ENCODE assay signal across 11 cellular contexts in the genomic region with DNA sequence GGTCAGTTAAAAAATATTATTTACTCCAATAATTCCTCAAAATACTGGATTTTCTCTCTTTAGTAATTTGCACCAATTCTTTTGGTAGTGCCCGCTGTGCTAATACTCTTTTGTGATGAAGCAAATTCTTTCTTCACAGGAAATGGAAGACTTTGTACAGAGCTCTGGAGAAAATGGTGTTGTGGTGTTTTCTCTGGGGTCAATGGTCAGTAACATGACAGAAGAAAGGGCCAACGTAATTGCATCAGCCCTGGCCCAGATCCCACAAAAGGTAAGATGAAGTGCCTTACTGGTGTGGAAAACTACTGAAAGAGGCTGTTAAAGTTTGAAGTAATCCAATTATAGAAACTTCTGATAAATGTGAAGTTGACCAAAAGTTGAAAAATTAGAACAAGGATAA. TPM values are rescaled to one million over a fixed set of nuclear protein-coding genes. Genes with fewer than 3 reads are reported as not detected.
DNase-seq lines count a peak whose midpoint lies in the region; ATAC-seq, FAIRE-seq and TF ChIP-seq lines count a peak whose summit lies in the region.
"Not testable (repeated sequence)": the region's sequence is repeated elsewhere in the genome, so short reads cannot be mapped to it uniquely, and the experiment has no call there.
"Had no signal": no experiment of that assay in that cellular context is flagged by ENCODE, and none has a peak within 500 bp of the region (broad histone marks: within the 10 kb centered on the region; RNA-seq: fewer than 3 reads in every experiment).

No MANE protein-coding gene starts in this region.

- H3K4me1 ChIP-seq in GM23338 (ENCODE audit: insufficient read depth); neuron (ENCODE audit: insufficient read depth, low read length); small intestine (ENCODE audit: control insufficient read depth in 2 of 2, insufficient read depth in 1 of 2, low read depth in 1 of 2, low read length in 1 of 2): not testable (repeated sequence)
- peaks cover 0 to 21% (median 10%) of the 10 kb centered on the region in 4 donors for H3K4me1 ChIP-seq in liver (ENCODE audit: control insufficient read depth in 4 of 4, insufficient read depth in 4 of 4, low read length in 3 of 4)

- not testable (repeated sequence) for H3K4me3 Mint-ChIP-seq in GM23338, WTC11

- not testable (repeated sequence) for DNase-seq in GM23338 (ENCODE audit: low spot score); WTC11 (ENCODE audit: low spot score)
- DNase-seq in cardiac fibroblast (ENCODE audit: low read depth in 2 of 2) = peak; percentile 5 to 20
- peak; percentile 27 for DNase-seq in iris pigment epithelial cell (ENCODE audit: low read depth)
- peak; percentile 41 for DNase-seq in small intestine

- not testable (repeated sequence) for H3K9me3 ChIP-seq in liver (ENCODE audit: control insufficient read depth in 4 of 4, low read length in 3 of 4); neuron (ENCODE audit: low read length); small intestine (ENCODE audit: control insufficient read depth, low read depth)

- not testable (repeated sequence) for H3K79me2 ChIP-seq in GM23338 (replicated peaks; ENCODE audit: insufficient read depth)

- CTCF ChIA-PET in WTC11 (lab: Charles Lee) = not testable (repeated sequence)

- H3K4me2 ChIP-seq in GM23338 = not testable (repeated sequence)

- not testable (repeated sequence) for TF ChIP-seq CTCF in GM23338 (conservative IDR thresholded peaks at IDR 0.05; ENCODE audit: low read depth in 2 of 2); WTC11 (IDR thresholded peaks at IDR 0.05); cardiac fibroblast (IDR thresholded peaks at IDR 0.05; ENCODE audit: low read depth, low read length); liver (IDR thresholded peaks at IDR 0.05; ENCODE audit: low read depth, low read length, missing input control)

- H3K27ac Mint-ChIP-seq in GM23338 = peak overlapping the region; percentile 76
- H3K27ac Mint-ChIP-seq in WTC11 = peak overlapping the region; percentile 65; the same call in 1 of the 2 replicates

- peak overlapping the region in 1 of 2 donors; percentile 46 for H3K9ac ChIP-seq in liver (ENCODE audit: low read depth in 1 of 2, low read length in 2 of 2)

- not testable (repeated sequence) for H3K27me3 Mint-ChIP-seq in GM23338 (ENCODE audit: insufficient read depth, low read depth, poor library complexity); WTC11 (ENCODE audit: low read depth)

- H3K36me3 Mint-ChIP-seq in GM23338 (ENCODE audit: low read depth); WTC11: not testable (repeated sequence)

- not testable (repeated sequence) for H3F3A ChIP-seq in GM23338 (replicated peaks; ENCODE audit: low read depth)

- not testable (repeated sequence) for H3K4me3 ChIP-seq in GM23338; cardiac fibroblast (replicated peaks in 1 of 2; ENCODE audit: low read depth in 2 of 2, low read length in 2 of 2); liver (ENCODE audit: low read depth in 1 of 3, low read length in 3 of 3); neuron (ENCODE audit: low read length); small intestine (ENCODE audit: low read depth in 1 of 2, low read length in 2 of 2)

- POLR2A ChIA-PET in WTC11 (lab: Charles Lee) = not testable (repeated sequence)

- not testable (repeated sequence) for H3K9me3 Mint-ChIP-seq in GM23338, WTC11

- peak; percentile 57 to 58 for TF ChIP-seq RAD21 in liver (IDR thresholded peaks at IDR 0.05)

- not testable (repeated sequence) for H3K27ac ChIP-seq in GM23338 (ENCODE audit: low read depth); small intestine (ENCODE audit: low read depth in 1 of 2, low read length in 1 of 2)
- peak overlapping the region; percentile 84 to 85 for H3K27ac ChIP-seq in liver (ENCODE audit: low read depth in 1 of 2, low read length in 2 of 2)

- peak overlapping the region; percentile 64; the same call in 1 of the 2 replicates for H2AFZ ChIP-seq in GM23338
- peak overlapping the region; percentile 23 for H2AFZ ChIP-seq in neuron (ENCODE audit: low read depth, low read length)

- 33% methylated on average over 2 of the region's 2 CpGs for WGBS in liver
- 55 to 68% (median 58%) methylated on average over 2 of the region's 2 CpGs for WGBS in small intestine, 3 donors

- not testable (repeated sequence) for H3K4me1 Mint-ChIP-seq in GM23338, WTC11

- not testable (repeated sequence) for H4K20me1 ChIP-seq in GM23338 (replicated peaks; ENCODE audit: insufficient read depth)

- not testable (repeated sequence) for H3K9me2 ChIP-seq in GM23338 (ENCODE audit: insufficient read depth)

- ATAC-seq in GM23338, WTC11: not testable (repeated sequence)

- H3K27me3 ChIP-seq in GM23338 (ENCODE audit: insufficient read depth); liver (ENCODE audit: control insufficient read depth in 4 of 4, insufficient read depth in 4 of 4, low read length in 3 of 4); neuron (ENCODE audit: insufficient read depth, low read length); small intestine (ENCODE audit: control insufficient read depth in 2 of 2, insufficient read depth in 2 of 2, low read length in 2 of 2): not testable (repeated sequence)

- FAIRE-seq in small intestine (lab: Jason Lieb, UNC) = not testable (repeated sequence)

- H3K36me3 ChIP-seq in GM23338 (ENCODE audit: insufficient read depth); liver (ENCODE audit: control insufficient read depth in 4 of 4, insufficient read depth in 3 of 4, low read depth in 1 of 4, low read length in 3 of 4); neuron (ENCODE audit: insufficient read depth, low read length); small intestine (ENCODE audit: control insufficient read depth in 2 of 2, insufficient read depth in 2 of 2, low read length in 2 of 2): not testable (repeated sequence)

TF ChIP-seq in WTC11, 78 proteins besides CTCF, POLR2A, EP300 and RAD21:
- peak; percentile 99 for TF ChIP-seq GABPB1 (CRISPR knock-in tag; IDR thresholded peaks at IDR 0.05)

TF ChIP-seq in liver, 16 proteins besides CTCF, POLR2A, EP300 and RAD21 (continues in another document):
- TF ChIP-seq NR2F2 (IDR thresholded peaks at IDR 0.05) (peak; percentile 45), GABPA (IDR thresholded peaks at IDR 0.05 in 1 of 2, conservative IDR thresholded peaks at IDR 0.05 in 1 of 2) (peak in 1 of 2 donors; percentile 57), SP1 (IDR thresholded peaks at IDR 0.05) (peak; percentile 83), HNF4G (IDR thresholded peaks at IDR 0.05) (peak; percentile 77), FOXA2 (IDR thresholded peaks at IDR 0.05) (peak; percentile 38), JUND (IDR thresholded peaks at IDR 0.05) (peak; percentile 86 to 90), RXRA (IDR thresholded peaks at IDR 0.05) (peak; percentile 91 to 94), EGR1 (IDR thresholded peaks at IDR 0.05; ENCODE audit: low read depth in 2 of 2) (peak in 1 of 2 donors; percentile 42), YY1 (IDR thresholded peaks at IDR 0.05) (peak; percentile 95), MAX (IDR thresholded peaks at IDR 0.05) (peak; percentile 62), HNF4A (conservative IDR thresholded peaks at IDR 0.05) (peak; percentile 93 to 94), TAF1 (conservative IDR thresholded peaks at IDR 0.05) (peak; percentile 59)
- TF ChIP-seq, protein P1, sequence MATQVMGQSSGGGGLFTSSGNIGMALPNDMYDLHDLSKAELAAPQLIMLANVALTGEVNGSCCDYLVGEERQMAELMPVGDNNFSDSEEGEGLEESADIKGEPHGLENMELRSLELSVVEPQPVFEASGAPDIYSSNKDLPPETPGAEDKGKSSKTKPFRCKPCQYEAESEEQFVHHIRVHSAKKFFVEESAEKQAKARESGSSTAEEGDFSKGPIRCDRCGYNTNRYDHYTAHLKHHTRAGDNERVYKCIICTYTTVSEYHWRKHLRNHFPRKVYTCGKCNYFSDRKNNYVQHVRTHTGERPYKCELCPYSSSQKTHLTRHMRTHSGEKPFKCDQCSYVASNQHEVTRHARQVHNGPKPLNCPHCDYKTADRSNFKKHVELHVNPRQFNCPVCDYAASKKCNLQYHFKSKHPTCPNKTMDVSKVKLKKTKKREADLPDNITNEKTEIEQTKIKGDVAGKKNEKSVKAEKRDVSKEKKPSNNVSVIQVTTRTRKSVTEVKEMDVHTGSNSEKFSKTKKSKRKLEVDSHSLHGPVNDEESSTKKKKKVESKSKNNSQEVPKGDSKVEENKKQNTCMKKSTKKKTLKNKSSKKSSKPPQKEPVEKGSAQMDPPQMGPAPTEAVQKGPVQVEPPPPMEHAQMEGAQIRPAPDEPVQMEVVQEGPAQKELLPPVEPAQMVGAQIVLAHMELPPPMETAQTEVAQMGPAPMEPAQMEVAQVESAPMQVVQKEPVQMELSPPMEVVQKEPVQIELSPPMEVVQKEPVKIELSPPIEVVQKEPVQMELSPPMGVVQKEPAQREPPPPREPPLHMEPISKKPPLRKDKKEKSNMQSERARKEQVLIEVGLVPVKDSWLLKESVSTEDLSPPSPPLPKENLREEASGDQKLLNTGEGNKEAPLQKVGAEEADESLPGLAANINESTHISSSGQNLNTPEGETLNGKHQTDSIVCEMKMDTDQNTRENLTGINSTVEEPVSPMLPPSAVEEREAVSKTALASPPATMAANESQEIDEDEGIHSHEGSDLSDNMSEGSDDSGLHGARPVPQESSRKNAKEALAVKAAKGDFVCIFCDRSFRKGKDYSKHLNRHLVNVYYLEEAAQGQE (IDR thresholded peaks at IDR 0.05) = peak; percentile 69
- TF ChIP-seq, protein P2, sequence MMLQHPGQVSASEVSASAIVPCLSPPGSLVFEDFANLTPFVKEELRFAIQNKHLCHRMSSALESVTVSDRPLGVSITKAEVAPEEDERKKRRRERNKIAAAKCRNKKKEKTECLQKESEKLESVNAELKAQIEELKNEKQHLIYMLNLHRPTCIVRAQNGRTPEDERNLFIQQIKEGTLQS (IDR thresholded peaks at IDR 0.05) = peak; percentile 96

RNA-seq across cellular contexts. Expression of gene UGT2B7, which starts 6.4 kb away (rescaled TPM):
- total RNA-seq in GM23338 (2014; rRNA removed; shearing (Covaris generic)) = not detected in 2 replicates
- polyA plus RNA-seq in GM23338 (2016; fragmentation: Nextera tagmentation; extraction: Ambion mirVana) (not detected in 2 replicates), liver (100 to 1,000 TPM; 143 to 198 TPM), small intestine (100 to 1,000 TPM in 1 of 3 donors, 10 to 100 TPM in 2; 20.7 to 106 (median 41.8) TPM)
- total RNA-seq in WTC11 (2021) (0.11 TPM in 1 of 3 replicates, not detected in the others), liver (100 to 1,000 TPM in 1 of 2 donors, 1 to 10 TPM in 1; 5.9 to 185 TPM)
- total RNA-seq: A673; CD4-positive, alpha-beta memory T cell; H9 had no signal
- polyA plus RNA-seq: CD14-positive monocyte; CD4-positive, alpha-beta memory T cell had no signal
